ENCODE assay signal across 15 cellular contexts in the genomic region with DNA sequence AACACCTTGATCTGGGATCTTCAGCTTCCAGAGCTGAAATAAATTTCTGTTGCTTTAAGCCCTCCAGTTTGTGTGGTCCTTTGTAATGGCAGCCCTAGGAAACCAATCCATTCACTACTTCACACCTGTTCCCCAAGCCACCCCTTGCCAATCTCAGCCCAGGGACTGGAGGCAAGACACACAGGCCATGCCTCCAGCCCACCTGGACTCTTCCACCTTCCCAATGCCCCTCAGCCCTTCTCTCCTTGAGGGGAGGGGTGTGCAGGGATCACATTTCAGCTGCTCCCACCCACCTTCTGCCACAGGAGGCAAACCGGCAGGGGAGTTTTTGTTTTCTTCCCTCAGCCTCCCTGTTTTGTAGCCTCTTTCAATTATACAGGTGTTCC. TPM values are rescaled to one million over a fixed set of nuclear protein-coding genes. Genes with fewer than 3 reads are reported as not detected.
DNase-seq lines count a peak whose midpoint lies in the region; ATAC-seq and TF ChIP-seq lines count a peak whose summit lies in the region.
"Had no signal": no experiment of that assay in that cellular context is flagged by ENCODE, and none has a peak within 500 bp of the region (broad histone marks: within the 10 kb centered on the region; RNA-seq: fewer than 3 reads in every experiment).

No MANE protein-coding gene starts in this region.

- TF ChIP-seq CTCF in heart left ventricle (IDR thresholded peaks at IDR 0.05) (no peak), upper lobe of left lung (IDR thresholded peaks at IDR 0.05) (no peak)

- H4K8ac ChIP-seq in mesendoderm (ENCODE audit: low read depth, low read length): no peak overlapping the region

- H3K4me3 ChIP-seq in heart left ventricle: peak overlapping the region in 7 of 12 donors; percentile 59 to 97 (median 74)
- no peak overlapping the region for H3K4me3 ChIP-seq in right cardiac atrium (ENCODE audit: low read length)
- no peak overlapping the region for H3K4me3 ChIP-seq in mesendoderm (ENCODE audit: low read length)
- peak overlapping the region in 3 of 4 donors; percentile 68 to 87 (median 74) for H3K4me3 ChIP-seq in upper lobe of left lung

- DNase-seq in heart left ventricle: no peak
- DNase-seq in right cardiac atrium: no peak
- peak; percentile 49 for DNase-seq in cerebellum (ENCODE audit: low spot score)
- DNase-seq in mesendoderm: peak; percentile 25
- DNase-seq in upper lobe of left lung: no peak
- no peak for DNase-seq in T1000 (lab: John Stamatoyannopoulos, UW)
- no peak for DNase-seq in GDM1 (lab: John Stamatoyannopoulos, UW)
- no peak for DNase-seq in HT-29 (ENCODE audit: low spot score)
- DNase-seq: activated CD8-positive, alpha-beta memory T cell treated with anti-CD3 and anti-CD28 coated beads, Interleukin-2, amount 50 U/mL, for 48 hours; DMS153; HFFc6; MG63; stimulated activated CD4-positive, alpha-beta T cell treated with anti-CD3 and anti-CD28 coated beads, Interleukin-15, amount 100 ng/mL, for 24 hours had no signal

- no peak overlapping the region for H2AK5ac ChIP-seq in mesendoderm (ENCODE audit: low read length)

- H3K36me3 ChIP-seq in heart left ventricle (peaks cover 0 to 10% (median 0%) of the 10 kb centered on the region in 9 donors), mesendoderm (ENCODE audit: control insufficient read depth, insufficient read depth, low read length) (no peaks in the 10 kb centered on the region), upper lobe of left lung (peaks cover 0 to 5% (median 2%) of the 10 kb centered on the region in 4 donors)
- H3K36me3 ChIP-seq: MG63, thoracic aorta had no signal

- TF ChIP-seq POLR2A in heart left ventricle (IDR thresholded peaks at IDR 0.05) (no peak), upper lobe of left lung (IDR thresholded peaks at IDR 0.05) (no peak)

- H3K56ac ChIP-seq in mesendoderm (ENCODE audit: low read length): no peak overlapping the region

- H3K23ac ChIP-seq in mesendoderm (ENCODE audit: low read length): no peak overlapping the region

- H3K18ac ChIP-seq in mesendoderm (ENCODE audit: low read length): no peak overlapping the region

- ATAC-seq in heart left ventricle: no peak
- ATAC-seq in right cardiac atrium: no peak
- no peak for ATAC-seq in upper lobe of left lung (ENCODE audit: low FRiP score in 2 of 2)

- H2BK15ac ChIP-seq in mesendoderm (replicated peaks; ENCODE audit: low read depth): no peak overlapping the region

- 55 to 92% (median 83%) methylated on average over 1 of the region's 1 CpG for WGBS in heart left ventricle, 4 donors
- WGBS in right cardiac atrium: 76% methylated on average over 1 of the region's 1 CpG
- WGBS in mesendoderm (ENCODE audit: extremely low coverage, insufficient coverage, low lambda C conversion rate): no CpG with 5 or more reads among the region's 1 CpG
- 74 to 84% methylated on average over 1 of the region's 1 CpG for WGBS in upper lobe of left lung, 2 donors

- H2BK5ac ChIP-seq in mesendoderm (ENCODE audit: low read length): no peak overlapping the region

- H2BK120ac ChIP-seq in mesendoderm (ENCODE audit: low read depth, low read length): no peak overlapping the region

- no peak overlapping the region for H4K5ac ChIP-seq in mesendoderm (ENCODE audit: low read length)

- H3K9me3 ChIP-seq in heart left ventricle (no peaks in the 10 kb centered on the region), right cardiac atrium (ENCODE audit: control insufficient read depth, low read length) (no peaks in the 10 kb centered on the region), upper lobe of left lung (no peaks in the 10 kb centered on the region)
- H3K9me3 ChIP-seq: MG63, thoracic aorta had no signal

- H3K4me1 ChIP-seq in heart left ventricle (peaks cover 0 to 38% (median 9%) of the 10 kb centered on the region in 12 donors), right cardiac atrium (ENCODE audit: control insufficient read depth, insufficient read depth, low read length) (peaks cover 4% of the 10 kb centered on the region), mesendoderm (ENCODE audit: control insufficient read depth, low read depth, low read length) (peaks cover 7% of the 10 kb centered on the region), upper lobe of left lung (peaks cover 13 to 21% (median 15%) of the 10 kb centered on the region in 4 donors)
- H3K4me1 ChIP-seq: parathyroid adenoma had no signal

- intact Hi-C loops in heart left ventricle (cut with DNase I) (loop anchor here in 5 of 10 donors (5.0 kb wide), 3 partner anchors 39 to 49 kb away; no protein-coding TSS in a partner anchor), right cardiac atrium (cut with DNase I) (no loop called here)

- H3K79me1 ChIP-seq in mesendoderm (ENCODE audit: low read length): peaks cover 25% of the 10 kb centered on the region

- H3K4ac ChIP-seq in mesendoderm (ENCODE audit: low read depth, low read length): no peak overlapping the region

- H3K9ac ChIP-seq in mesendoderm (ENCODE audit: low read length): no peak overlapping the region
- H3K9ac ChIP-seq: parathyroid adenoma had no signal

- H3K4me2 ChIP-seq in mesendoderm (ENCODE audit: low read length): no peak overlapping the region

- TF ChIP-seq EP300 in upper lobe of left lung (IDR thresholded peaks at IDR 0.05): no peak

- peaks cover 0 to 49% (median 0%) of the 10 kb centered on the region in 9 donors for H3K27me3 ChIP-seq in heart left ventricle
- H3K27me3 ChIP-seq in right cardiac atrium (ENCODE audit: control insufficient read depth, insufficient read depth): no peaks in the 10 kb centered on the region
- no peaks in the 10 kb centered on the region for H3K27me3 ChIP-seq in mesendoderm (ENCODE audit: insufficient read depth, low read length, poor library complexity)
- peaks cover 0 to 2% (median 0%) of the 10 kb centered on the region in 4 donors for H3K27me3 ChIP-seq in upper lobe of left lung

- peak overlapping the region in 7 of 12 donors; percentile 59 to 84 (median 80) for H3K27ac ChIP-seq in heart left ventricle
- no peak overlapping the region for H3K27ac ChIP-seq in right cardiac atrium (ENCODE audit: low read length)
- no peak overlapping the region for H3K27ac ChIP-seq in mesendoderm (ENCODE audit: low read depth, low read length)
- peak overlapping the region in 3 of 4 donors; percentile 77 to 89 (median 88) for H3K27ac ChIP-seq in upper lobe of left lung
- H3K27ac ChIP-seq: parathyroid adenoma, thoracic aorta had no signal

- H3K79me2 ChIP-seq in mesendoderm (ENCODE audit: control insufficient read depth, insufficient read depth, low read length): peaks cover 19% of the 10 kb centered on the region
- H3K79me2 ChIP-seq: parathyroid adenoma had no signal

RNA-seq across cellular contexts. Expression of a gene that starts 1.5 kb away (rescaled TPM):
- total RNA-seq in heart left ventricle (10 to 100 TPM in 2 of 9 donors, 1 to 10 TPM in 7; 4.1 to 12.4 (median 7.6) TPM), right cardiac atrium (1 to 10 TPM; 4.3 to 8.6 (median 6.1) TPM), cerebellum (7.4 TPM), upper lobe of left lung (10 to 100 TPM; 15.6 to 25.2 (median 21.2) TPM)
- polyA plus RNA-seq in heart left ventricle (1 to 10 TPM; 3.5 to 4.1 TPM), right cardiac atrium (4.1 TPM)
- polyA plus RNA-seq in mesendoderm (2013, experiment 1 of 2): 15.1 TPM
- 16.2 TPM for polyA plus RNA-seq in mesendoderm (2013, experiment 2 of 2)
- total RNA-seq in HT-29 (2014; rRNA removed; shearing (Covaris generic)): 7.9 and 9.1 TPM in 2 replicates
- total RNA-seq: HFFc6 had no signal

RNA-seq across cellular contexts. Expression of a gene that starts 59.5 kb away (rescaled TPM):
- total RNA-seq in heart left ventricle: 1 to 10 TPM in 5 of 9 donors, under 1 TPM in 4; 0.44 to 1.6 (median 1.0) TPM
- 1 to 10 TPM in 1 of 2 donors, under 1 TPM in 1; 0.67 to 1.1 TPM for polyA plus RNA-seq in heart left ventricle
- total RNA-seq in right cardiac atrium: 1 to 10 TPM; 1.6 to 4.3 (median 2.2) TPM
- polyA plus RNA-seq in right cardiac atrium: 2.1 TPM
- total RNA-seq in cerebellum: 2.3 TPM
- polyA plus RNA-seq in mesendoderm (2013, experiment 1 of 2): 0.35 TPM
- 0.38 TPM for polyA plus RNA-seq in mesendoderm (2013, experiment 2 of 2)
- total RNA-seq in upper lobe of left lung: 1 to 10 TPM in 1 of 6 donors, under 1 TPM in 4, not detected in 1; 0.39 to 3.1 (median 0.61) TPM
- total RNA-seq in HT-29 (2014; rRNA removed; shearing (Covaris generic)): 0.18 TPM in 1 of 2 replicates, not detected in the other

Comparison
In these comparisons a context has a peak if more than half of its experiments do, and no peak if none do; other contexts are left out.
1. H3K27ac ChIP-seq: peak in heart left ventricle (7 of 12) and upper lobe of left lung (3 of 4); none in right cardiac atrium (single experiment) and mesendoderm (single experiment).
2. H3K4me3 ChIP-seq: peak in heart left ventricle (7 of 12) and upper lobe of left lung (3 of 4); none in right cardiac atrium (single experiment) and mesendoderm (single experiment).
3. DNase-seq: peak in cerebellum (single experiment) and mesendoderm (single experiment); none in heart left ventricle (0 of 5), right cardiac atrium (0 of 3), upper lobe of left lung (0 of 2), T1000 (single experiment), GDM1 (single experiment) and HT-29 (single experiment).